1 cellular context compared by ENCODE assay signal in the genomic region with DNA sequence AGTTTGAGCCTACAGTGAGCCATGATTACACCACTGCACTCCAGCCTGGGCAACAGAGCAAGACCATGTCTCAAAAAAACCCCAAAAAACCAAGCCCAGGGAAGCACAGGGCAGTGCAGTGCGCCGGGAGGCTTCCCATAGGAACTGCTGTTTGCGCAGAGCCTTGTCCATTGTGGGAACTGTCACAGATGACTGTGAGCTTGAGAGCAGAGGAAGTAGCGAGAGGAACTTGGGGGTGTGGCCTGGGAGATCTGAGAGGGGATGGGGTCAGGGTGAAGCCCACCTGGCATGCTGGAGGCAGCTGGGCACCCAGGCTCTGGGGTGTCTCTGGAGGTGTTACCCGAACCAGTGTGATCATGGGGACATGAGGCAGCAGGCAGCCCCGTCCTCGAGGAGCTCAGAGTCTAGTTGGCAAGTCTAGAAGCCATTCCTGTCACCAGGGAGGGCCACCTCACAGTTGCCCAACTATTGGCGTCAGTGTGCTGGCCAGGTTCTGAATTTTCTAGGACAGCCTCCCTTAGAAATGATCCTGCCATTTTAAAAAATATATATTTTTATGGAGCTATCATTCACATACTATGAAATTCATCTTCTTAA.
TF ChIP-seq lines count a peak whose summit lies in the region.

No MANE protein-coding gene starts in this region.

TF ChIP-seq in H1, 55 proteins besides CTCF, POLR2A, EP300 and RAD21:
- TF ChIP-seq JUN (IDR thresholded peaks at IDR 0.05; ENCODE audit: low read depth, low read length) (no peak), BCL11A (IDR thresholded peaks at IDR 0.05; ENCODE audit: low read depth in 2 of 2, low read length in 2 of 2) (no peak), USF2 (IDR thresholded peaks at IDR 0.05; ENCODE audit: low read length) (no peak), SP1 (IDR thresholded peaks at IDR 0.05; ENCODE audit: low read depth, low read length) (no peak), SIRT6 (IDR thresholded peaks at IDR 0.05; ENCODE audit: low read length) (no peak), NANOG (IDR thresholded peaks at IDR 0.05; ENCODE audit: insufficient read depth, low read depth, low read length, poor library complexity, severe bottlenecking) (no peak), ZNF274 (IDR thresholded peaks at IDR 0.05; ENCODE audit: borderline replicate concordance, extremely low read depth, low read length) (no peak), CEBPB (IDR thresholded peaks at IDR 0.05; ENCODE audit: low read depth, low read length) (no peak), YY1 (IDR thresholded peaks at IDR 0.05; ENCODE audit: low read depth, low read length) (no peak), CTBP2 (IDR thresholded peaks at IDR 0.05; ENCODE audit: borderline replicate concordance, insufficient read depth, insufficient read length, low read length) (no peak), CBX8 (IDR thresholded peaks at IDR 0.05; ENCODE audit: borderline replicate concordance, low read depth, low read length) (no peak), HDAC6 (IDR thresholded peaks at IDR 0.05; ENCODE audit: low read depth, low read length) (no peak), BRCA1 (IDR thresholded peaks at IDR 0.05; ENCODE audit: low read depth, low read length) (no peak), TAF7 (optimal IDR thresholded peaks at IDR 0.05; ENCODE audit: borderline replicate concordance, low read depth, low read length) (no peak)
- TF ChIP-seq, protein P1, sequence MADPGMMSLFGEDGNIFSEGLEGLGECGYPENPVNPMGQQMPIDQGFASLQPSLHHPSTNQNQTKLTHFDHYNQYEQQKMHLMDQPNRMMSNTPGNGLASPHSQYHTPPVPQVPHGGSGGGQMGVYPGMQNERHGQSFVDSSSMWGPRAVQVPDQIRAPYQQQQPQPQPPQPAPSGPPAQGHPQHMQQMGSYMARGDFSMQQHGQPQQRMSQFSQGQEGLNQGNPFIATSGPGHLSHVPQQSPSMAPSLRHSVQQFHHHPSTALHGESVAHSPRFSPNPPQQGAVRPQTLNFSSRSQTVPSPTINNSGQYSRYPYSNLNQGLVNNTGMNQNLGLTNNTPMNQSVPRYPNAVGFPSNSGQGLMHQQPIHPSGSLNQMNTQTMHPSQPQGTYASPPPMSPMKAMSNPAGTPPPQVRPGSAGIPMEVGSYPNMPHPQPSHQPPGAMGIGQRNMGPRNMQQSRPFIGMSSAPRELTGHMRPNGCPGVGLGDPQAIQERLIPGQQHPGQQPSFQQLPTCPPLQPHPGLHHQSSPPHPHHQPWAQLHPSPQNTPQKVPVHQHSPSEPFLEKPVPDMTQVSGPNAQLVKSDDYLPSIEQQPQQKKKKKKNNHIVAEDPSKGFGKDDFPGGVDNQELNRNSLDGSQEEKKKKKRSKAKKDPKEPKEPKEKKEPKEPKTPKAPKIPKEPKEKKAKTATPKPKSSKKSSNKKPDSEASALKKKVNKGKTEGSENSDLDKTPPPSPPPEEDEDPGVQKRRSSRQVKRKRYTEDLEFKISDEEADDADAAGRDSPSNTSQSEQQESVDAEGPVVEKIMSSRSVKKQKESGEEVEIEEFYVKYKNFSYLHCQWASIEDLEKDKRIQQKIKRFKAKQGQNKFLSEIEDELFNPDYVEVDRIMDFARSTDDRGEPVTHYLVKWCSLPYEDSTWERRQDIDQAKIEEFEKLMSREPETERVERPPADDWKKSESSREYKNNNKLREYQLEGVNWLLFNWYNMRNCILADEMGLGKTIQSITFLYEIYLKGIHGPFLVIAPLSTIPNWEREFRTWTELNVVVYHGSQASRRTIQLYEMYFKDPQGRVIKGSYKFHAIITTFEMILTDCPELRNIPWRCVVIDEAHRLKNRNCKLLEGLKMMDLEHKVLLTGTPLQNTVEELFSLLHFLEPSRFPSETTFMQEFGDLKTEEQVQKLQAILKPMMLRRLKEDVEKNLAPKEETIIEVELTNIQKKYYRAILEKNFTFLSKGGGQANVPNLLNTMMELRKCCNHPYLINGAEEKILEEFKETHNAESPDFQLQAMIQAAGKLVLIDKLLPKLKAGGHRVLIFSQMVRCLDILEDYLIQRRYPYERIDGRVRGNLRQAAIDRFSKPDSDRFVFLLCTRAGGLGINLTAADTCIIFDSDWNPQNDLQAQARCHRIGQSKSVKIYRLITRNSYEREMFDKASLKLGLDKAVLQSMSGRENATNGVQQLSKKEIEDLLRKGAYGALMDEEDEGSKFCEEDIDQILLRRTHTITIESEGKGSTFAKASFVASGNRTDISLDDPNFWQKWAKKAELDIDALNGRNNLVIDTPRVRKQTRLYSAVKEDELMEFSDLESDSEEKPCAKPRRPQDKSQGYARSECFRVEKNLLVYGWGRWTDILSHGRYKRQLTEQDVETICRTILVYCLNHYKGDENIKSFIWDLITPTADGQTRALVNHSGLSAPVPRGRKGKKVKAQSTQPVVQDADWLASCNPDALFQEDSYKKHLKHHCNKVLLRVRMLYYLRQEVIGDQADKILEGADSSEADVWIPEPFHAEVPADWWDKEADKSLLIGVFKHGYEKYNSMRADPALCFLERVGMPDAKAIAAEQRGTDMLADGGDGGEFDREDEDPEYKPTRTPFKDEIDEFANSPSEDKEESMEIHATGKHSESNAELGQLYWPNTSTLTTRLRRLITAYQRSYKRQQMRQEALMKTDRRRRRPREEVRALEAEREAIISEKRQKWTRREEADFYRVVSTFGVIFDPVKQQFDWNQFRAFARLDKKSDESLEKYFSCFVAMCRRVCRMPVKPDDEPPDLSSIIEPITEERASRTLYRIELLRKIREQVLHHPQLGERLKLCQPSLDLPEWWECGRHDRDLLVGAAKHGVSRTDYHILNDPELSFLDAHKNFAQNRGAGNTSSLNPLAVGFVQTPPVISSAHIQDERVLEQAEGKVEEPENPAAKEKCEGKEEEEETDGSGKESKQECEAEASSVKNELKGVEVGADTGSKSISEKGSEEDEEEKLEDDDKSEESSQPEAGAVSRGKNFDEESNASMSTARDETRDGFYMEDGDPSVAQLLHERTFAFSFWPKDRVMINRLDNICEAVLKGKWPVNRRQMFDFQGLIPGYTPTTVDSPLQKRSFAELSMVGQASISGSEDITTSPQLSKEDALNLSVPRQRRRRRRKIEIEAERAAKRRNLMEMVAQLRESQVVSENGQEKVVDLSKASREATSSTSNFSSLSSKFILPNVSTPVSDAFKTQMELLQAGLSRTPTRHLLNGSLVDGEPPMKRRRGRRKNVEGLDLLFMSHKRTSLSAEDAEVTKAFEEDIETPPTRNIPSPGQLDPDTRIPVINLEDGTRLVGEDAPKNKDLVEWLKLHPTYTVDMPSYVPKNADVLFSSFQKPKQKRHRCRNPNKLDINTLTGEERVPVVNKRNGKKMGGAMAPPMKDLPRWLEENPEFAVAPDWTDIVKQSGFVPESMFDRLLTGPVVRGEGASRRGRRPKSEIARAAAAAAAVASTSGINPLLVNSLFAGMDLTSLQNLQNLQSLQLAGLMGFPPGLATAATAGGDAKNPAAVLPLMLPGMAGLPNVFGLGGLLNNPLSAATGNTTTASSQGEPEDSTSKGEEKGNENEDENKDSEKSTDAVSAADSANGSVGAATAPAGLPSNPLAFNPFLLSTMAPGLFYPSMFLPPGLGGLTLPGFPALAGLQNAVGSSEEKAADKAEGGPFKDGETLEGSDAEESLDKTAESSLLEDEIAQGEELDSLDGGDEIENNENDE (IDR thresholded peaks at IDR 0.05; ENCODE audit: insufficient replicate concordance, low read length) = no peak
